In genomic region chr4:125719987-125720386, GRCh38 we compare ENCODE assay signal across 1 cellular context.
TF ChIP-seq lines count a peak whose summit lies in the region.

No MANE protein-coding gene starts in this region.

TF ChIP-seq in HepG2, 621 proteins besides CTCF, POLR2A, EP300 and RAD21 (continued from another document and continues in another):
- TF ChIP-seq, protein P1, sequence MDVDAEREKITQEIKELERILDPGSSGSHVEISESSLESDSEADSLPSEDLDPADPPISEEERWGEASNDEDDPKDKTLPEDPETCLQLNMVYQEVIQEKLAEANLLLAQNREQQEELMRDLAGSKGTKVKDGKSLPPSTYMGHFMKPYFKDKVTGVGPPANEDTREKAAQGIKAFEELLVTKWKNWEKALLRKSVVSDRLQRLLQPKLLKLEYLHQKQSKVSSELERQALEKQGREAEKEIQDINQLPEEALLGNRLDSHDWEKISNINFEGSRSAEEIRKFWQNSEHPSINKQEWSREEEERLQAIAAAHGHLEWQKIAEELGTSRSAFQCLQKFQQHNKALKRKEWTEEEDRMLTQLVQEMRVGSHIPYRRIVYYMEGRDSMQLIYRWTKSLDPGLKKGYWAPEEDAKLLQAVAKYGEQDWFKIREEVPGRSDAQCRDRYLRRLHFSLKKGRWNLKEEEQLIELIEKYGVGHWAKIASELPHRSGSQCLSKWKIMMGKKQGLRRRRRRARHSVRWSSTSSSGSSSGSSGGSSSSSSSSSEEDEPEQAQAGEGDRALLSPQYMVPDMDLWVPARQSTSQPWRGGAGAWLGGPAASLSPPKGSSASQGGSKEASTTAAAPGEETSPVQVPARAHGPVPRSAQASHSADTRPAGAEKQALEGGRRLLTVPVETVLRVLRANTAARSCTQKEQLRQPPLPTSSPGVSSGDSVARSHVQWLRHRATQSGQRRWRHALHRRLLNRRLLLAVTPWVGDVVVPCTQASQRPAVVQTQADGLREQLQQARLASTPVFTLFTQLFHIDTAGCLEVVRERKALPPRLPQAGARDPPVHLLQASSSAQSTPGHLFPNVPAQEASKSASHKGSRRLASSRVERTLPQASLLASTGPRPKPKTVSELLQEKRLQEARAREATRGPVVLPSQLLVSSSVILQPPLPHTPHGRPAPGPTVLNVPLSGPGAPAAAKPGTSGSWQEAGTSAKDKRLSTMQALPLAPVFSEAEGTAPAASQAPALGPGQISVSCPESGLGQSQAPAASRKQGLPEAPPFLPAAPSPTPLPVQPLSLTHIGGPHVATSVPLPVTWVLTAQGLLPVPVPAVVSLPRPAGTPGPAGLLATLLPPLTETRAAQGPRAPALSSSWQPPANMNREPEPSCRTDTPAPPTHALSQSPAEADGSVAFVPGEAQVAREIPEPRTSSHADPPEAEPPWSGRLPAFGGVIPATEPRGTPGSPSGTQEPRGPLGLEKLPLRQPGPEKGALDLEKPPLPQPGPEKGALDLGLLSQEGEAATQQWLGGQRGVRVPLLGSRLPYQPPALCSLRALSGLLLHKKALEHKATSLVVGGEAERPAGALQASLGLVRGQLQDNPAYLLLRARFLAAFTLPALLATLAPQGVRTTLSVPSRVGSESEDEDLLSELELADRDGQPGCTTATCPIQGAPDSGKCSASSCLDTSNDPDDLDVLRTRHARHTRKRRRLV (CRISPR knock-in tag; IDR thresholded peaks at IDR 0.05) = no peak
- TF ChIP-seq, protein P2, sequence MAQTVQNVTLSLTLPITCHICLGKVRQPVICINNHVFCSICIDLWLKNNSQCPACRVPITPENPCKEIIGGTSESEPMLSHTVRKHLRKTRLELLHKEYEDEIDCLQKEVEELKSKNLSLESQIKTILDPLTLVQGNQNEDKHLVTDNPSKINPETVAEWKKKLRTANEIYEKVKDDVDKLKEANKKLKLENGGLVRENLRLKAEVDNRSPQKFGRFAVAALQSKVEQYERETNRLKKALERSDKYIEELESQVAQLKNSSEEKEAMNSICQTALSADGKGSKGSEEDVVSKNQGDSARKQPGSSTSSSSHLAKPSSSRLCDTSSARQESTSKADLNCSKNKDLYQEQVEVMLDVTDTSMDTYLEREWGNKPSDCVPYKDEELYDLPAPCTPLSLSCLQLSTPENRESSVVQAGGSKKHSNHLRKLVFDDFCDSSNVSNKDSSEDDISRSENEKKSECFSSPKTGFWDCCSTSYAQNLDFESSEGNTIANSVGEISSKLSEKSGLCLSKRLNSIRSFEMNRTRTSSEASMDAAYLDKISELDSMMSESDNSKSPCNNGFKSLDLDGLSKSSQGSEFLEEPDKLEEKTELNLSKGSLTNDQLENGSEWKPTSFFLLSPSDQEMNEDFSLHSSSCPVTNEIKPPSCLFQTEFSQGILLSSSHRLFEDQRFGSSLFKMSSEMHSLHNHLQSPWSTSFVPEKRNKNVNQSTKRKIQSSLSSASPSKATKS (CRISPR knock-in tag; IDR thresholded peaks at IDR 0.05) = no peak
- TF ChIP-seq FOXA3 (CRISPR knock-in tag; IDR thresholded peaks at IDR 0.05) (peak; percentile 79), ZSCAN25 (CRISPR knock-in tag; IDR thresholded peaks at IDR 0.05) (no peak), MAFF (IDR thresholded peaks at IDR 0.05; ENCODE audit: low read depth, low read length) (peak; percentile 34; the same call in 1 of the 2 replicates), FOXP1 (IDR thresholded peaks at IDR 0.05) (no peak), FOXP1 (CRISPR knock-in tag; IDR thresholded peaks at IDR 0.05) (peak; percentile 94), ARID3A (IDR thresholded peaks at IDR 0.05; ENCODE audit: low read depth, low read length) (peak; percentile 82), NFIC (IDR thresholded peaks at IDR 0.05; ENCODE audit: low read length) (peak; percentile 57; the same call in 1 of the 2 replicates), TEAD3 (CRISPR knock-in tag; optimal IDR thresholded peaks at IDR 0.05; ENCODE audit: borderline replicate concordance) (peak; percentile 56), SAP130 (CRISPR knock-in tag; IDR thresholded peaks at IDR 0.05; ENCODE audit: low read depth) (peak; percentile 34; the same call in 1 of the 2 replicates), ETV5 (CRISPR knock-in tag; IDR thresholded peaks at IDR 0.05; ENCODE audit: borderline replicate concordance) (peak; percentile 53; the same call in 1 of the 2 replicates), SOX5 (CRISPR knock-in tag; IDR thresholded peaks at IDR 0.05; ENCODE audit: borderline replicate concordance) (peak; percentile 49; the same call in 1 of the 2 replicates), ZNF280B (CRISPR knock-in tag; IDR thresholded peaks at IDR 0.05; ENCODE audit: borderline replicate concordance) (no peak), TBX3 (IDR thresholded peaks at IDR 0.05; ENCODE audit: borderline replicate concordance) (peak; percentile 42; the same call in 1 of the 2 replicates), FOSL2 (CRISPR knock-in tag; IDR thresholded peaks at IDR 0.05) (peak; percentile 85), AHDC1 (CRISPR knock-in tag; IDR thresholded peaks at IDR 0.05; ENCODE audit: borderline replicate concordance) (peak; percentile 74; the same call in 1 of the 2 replicates), ELF3 (CRISPR knock-in tag; IDR thresholded peaks at IDR 0.05) (0 out of 2 replicates have a peak, but pooled peaks have one; percentile 14), TOE1 (CRISPR knock-in tag; IDR thresholded peaks at IDR 0.05) (no peak), HMG20A (CRISPR knock-in tag; IDR thresholded peaks at IDR 0.05; ENCODE audit: borderline replicate concordance) (peak; percentile 57; the same call in 1 of the 2 replicates), MED1 (CRISPR knock-in tag; IDR thresholded peaks at IDR 0.05) (0 out of 2 replicates have a peak, but pooled peaks have one; percentile 26), JUND (CRISPR knock-in tag; IDR thresholded peaks at IDR 0.05) (peak; percentile 62; the same call in 1 of the 2 replicates), BCL6 (CRISPR knock-in tag; IDR thresholded peaks at IDR 0.05) (0 out of 2 replicates have a peak, but pooled peaks have one; percentile 11), FOXK1 (CRISPR knock-in tag; IDR thresholded peaks at IDR 0.05; ENCODE audit: borderline replicate concordance, low read depth) (peak; percentile 27; the same call in 1 of the 2 replicates), RARA (CRISPR knock-in tag; IDR thresholded peaks at IDR 0.05) (0 out of 2 replicates have a peak, but pooled peaks have one; percentile 39)
- TF ChIP-seq, protein P3, sequence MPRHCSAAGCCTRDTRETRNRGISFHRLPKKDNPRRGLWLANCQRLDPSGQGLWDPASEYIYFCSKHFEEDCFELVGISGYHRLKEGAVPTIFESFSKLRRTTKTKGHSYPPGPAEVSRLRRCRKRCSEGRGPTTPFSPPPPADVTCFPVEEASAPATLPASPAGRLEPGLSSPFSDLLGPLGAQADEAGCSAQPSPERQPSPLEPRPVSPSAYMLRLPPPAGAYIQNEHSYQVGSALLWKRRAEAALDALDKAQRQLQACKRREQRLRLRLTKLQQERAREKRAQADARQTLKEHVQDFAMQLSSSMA (CRISPR knock-in tag; IDR thresholded peaks at IDR 0.05) = no peak
- TF ChIP-seq, protein P4, sequence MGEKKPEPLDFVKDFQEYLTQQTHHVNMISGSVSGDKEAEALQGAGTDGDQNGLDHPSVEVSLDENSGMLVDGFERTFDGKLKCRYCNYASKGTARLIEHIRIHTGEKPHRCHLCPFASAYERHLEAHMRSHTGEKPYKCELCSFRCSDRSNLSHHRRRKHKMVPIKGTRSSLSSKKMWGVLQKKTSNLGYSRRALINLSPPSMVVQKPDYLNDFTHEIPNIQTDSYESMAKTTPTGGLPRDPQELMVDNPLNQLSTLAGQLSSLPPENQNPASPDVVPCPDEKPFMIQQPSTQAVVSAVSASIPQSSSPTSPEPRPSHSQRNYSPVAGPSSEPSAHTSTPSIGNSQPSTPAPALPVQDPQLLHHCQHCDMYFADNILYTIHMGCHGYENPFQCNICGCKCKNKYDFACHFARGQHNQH (CRISPR knock-in tag; IDR thresholded peaks at IDR 0.05) = peak; percentile 21; the same call in 1 of the 2 replicates
- TF ChIP-seq, protein P5, sequence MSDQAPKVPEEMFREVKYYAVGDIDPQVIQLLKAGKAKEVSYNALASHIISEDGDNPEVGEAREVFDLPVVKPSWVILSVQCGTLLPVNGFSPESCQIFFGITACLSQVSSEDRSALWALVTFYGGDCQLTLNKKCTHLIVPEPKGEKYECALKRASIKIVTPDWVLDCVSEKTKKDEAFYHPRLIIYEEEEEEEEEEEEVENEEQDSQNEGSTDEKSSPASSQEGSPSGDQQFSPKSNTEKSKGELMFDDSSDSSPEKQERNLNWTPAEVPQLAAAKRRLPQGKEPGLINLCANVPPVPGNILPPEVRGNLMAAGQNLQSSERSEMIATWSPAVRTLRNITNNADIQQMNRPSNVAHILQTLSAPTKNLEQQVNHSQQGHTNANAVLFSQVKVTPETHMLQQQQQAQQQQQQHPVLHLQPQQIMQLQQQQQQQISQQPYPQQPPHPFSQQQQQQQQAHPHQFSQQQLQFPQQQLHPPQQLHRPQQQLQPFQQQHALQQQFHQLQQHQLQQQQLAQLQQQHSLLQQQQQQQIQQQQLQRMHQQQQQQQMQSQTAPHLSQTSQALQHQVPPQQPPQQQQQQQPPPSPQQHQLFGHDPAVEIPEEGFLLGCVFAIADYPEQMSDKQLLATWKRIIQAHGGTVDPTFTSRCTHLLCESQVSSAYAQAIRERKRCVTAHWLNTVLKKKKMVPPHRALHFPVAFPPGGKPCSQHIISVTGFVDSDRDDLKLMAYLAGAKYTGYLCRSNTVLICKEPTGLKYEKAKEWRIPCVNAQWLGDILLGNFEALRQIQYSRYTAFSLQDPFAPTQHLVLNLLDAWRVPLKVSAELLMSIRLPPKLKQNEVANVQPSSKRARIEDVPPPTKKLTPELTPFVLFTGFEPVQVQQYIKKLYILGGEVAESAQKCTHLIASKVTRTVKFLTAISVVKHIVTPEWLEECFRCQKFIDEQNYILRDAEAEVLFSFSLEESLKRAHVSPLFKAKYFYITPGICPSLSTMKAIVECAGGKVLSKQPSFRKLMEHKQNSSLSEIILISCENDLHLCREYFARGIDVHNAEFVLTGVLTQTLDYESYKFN (CRISPR knock-in tag; conservative IDR thresholded peaks at IDR 0.05) = peak; percentile 60; the same call in 1 of the 2 replicates
- TF ChIP-seq, protein P6, sequence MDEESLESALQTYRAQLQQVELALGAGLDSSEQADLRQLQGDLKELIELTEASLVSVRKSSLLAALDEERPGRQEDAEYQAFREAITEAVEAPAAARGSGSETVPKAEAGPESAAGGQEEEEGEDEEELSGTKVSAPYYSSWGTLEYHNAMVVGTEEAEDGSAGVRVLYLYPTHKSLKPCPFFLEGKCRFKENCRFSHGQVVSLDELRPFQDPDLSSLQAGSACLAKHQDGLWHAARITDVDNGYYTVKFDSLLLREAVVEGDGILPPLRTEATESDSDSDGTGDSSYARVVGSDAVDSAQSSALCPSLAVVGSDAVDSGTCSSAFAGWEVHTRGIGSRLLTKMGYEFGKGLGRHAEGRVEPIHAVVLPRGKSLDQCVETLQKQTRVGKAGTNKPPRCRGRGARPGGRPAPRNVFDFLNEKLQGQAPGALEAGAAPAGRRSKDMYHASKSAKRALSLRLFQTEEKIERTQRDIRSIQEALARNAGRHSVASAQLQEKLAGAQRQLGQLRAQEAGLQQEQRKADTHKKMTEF (CRISPR knock-in tag; IDR thresholded peaks at IDR 0.05) = peak; percentile 41; the same call in 1 of the 2 replicates
